Comparison of ENCODE assay signal across 9 cellular contexts in genomic region chr20:64082821-64083379, GRCh38. TPM values are rescaled to one million over a fixed set of nuclear protein-coding genes. Genes with fewer than 3 reads are reported as not detected.
DNase-seq lines count a peak whose midpoint lies in the region; ATAC-seq and TF ChIP-seq lines count a peak whose summit lies in the region.
"Had no signal": no experiment of that assay in that cellular context is flagged by ENCODE, and none has a peak within 500 bp of the region (broad histone marks: within the 10 kb centered on the region; RNA-seq: fewer than 3 reads in every experiment).

No MANE protein-coding gene starts in this region.

- TF ChIP-seq CTCF in Caco-2 (IDR thresholded peaks at IDR 0.05; ENCODE audit: insufficient read depth in 1 of 2, low read depth in 1 of 2, low read length in 1 of 2, severe bottlenecking in 1 of 2, unreplicated experiment in 1 of 2) (no peak), chondrocyte (IDR thresholded peaks at IDR 0.05) (no peak), neural progenitor cell (IDR thresholded peaks at IDR 0.05) (no peak)

- H3K4me2 ChIP-seq in Karpas-422 (ENCODE audit: low read depth, low read length, poor library complexity, severe bottlenecking): peak overlapping the region; percentile 73
- H3K4me2 ChIP-seq in neural progenitor cell: peak overlapping the region; percentile 97

- peaks cover 35% of the 10 kb centered on the region for H3K4me1 ChIP-seq in Caco-2
- H3K4me1 ChIP-seq in Karpas-422 (ENCODE audit: low read length): peaks cover 33% of the 10 kb centered on the region
- peaks cover 27% of the 10 kb centered on the region for H3K4me1 ChIP-seq in neural progenitor cell

- peaks cover 6% of the 10 kb centered on the region for H3K36me3 Mint-ChIP-seq in Caco-2 (ENCODE audit: insufficient read depth, unreplicated experiment)
- H3K36me3 Mint-ChIP-seq in chondrocyte (ENCODE audit: low read depth): no peaks in the 10 kb centered on the region
- H3K36me3 Mint-ChIP-seq in neural progenitor cell: no peaks in the 10 kb centered on the region

- no peak for ATAC-seq in HG02678 (IDR thresholded peaks at IDR 0.05; ENCODE audit: unreplicated experiment)
- no peak for ATAC-seq in HG03571 (IDR thresholded peaks at IDR 0.05; ENCODE audit: unreplicated experiment)

- H2AFZ ChIP-seq in Karpas-422 (ENCODE audit: low read length): no peak overlapping the region
- H2AFZ ChIP-seq in neural progenitor cell (replicated peaks): no peak overlapping the region

- CTCF ChIA-PET in Caco-2 (lab: Charles Lee): interaction anchor here (0.7 to 3.8 kb wide), 20 partner anchors 10 to 586 kb away, joined by 3 to 49 read pairs (median 5); partner anchors contain the start of genes PCMTD2, PRPF6, SAMD10 and TCEA2

- H3K4me3 Mint-ChIP-seq in Caco-2 (ENCODE audit: unreplicated experiment) (peak overlapping the region; percentile 85), chondrocyte (ENCODE audit: unreplicated experiment) (peak overlapping the region; percentile 64), neural progenitor cell (peak overlapping the region; percentile 73)

- H3K9me3 Mint-ChIP-seq in Caco-2 (ENCODE audit: unreplicated experiment) (no peaks in the 10 kb centered on the region), chondrocyte (ENCODE audit: low read depth) (no peaks in the 10 kb centered on the region), neural progenitor cell (peaks cover 12% of the 10 kb centered on the region)

- peaks cover 4% of the 10 kb centered on the region for H3K27me3 ChIP-seq in Caco-2 (replicated peaks; ENCODE audit: control insufficient read depth, insufficient read depth, low read length)
- H3K27me3 ChIP-seq in Karpas-422 (ENCODE audit: low read length): no peaks in the 10 kb centered on the region
- H3K27me3 ChIP-seq in neural progenitor cell: peaks cover 82% of the 10 kb centered on the region

- peaks cover 4% of the 10 kb centered on the region; the same call in 1 of the 2 replicates for H4K20me1 ChIP-seq in Karpas-422 (ENCODE audit: insufficient read depth, low read depth, low read length)
- H4K20me1 ChIP-seq in neural progenitor cell (ENCODE audit: low read depth): peaks cover 19% of the 10 kb centered on the region

- intact Hi-C loops in Caco-2 (cut with micrococcal nuclease; ENCODE audit: unreplicated experiment): loop anchor here (1.0 kb wide), 1 partner anchor 37 kb away; no protein-coding TSS in a partner anchor

- BruUV-seq in Caco-2 (replicated peaks; lab: Mats Ljungman, UMichigan): no TSS peak

- H3K9me3 ChIP-seq in Caco-2: no peaks in the 10 kb centered on the region
- peaks cover 4% of the 10 kb centered on the region; the same call in 1 of the 2 replicates for H3K9me3 ChIP-seq in Karpas-422 (ENCODE audit: low read length)
- no peaks in the 10 kb centered on the region for H3K9me3 ChIP-seq in neural progenitor cell (ENCODE audit: low read depth)

- H3K36me3 ChIP-seq in Caco-2 (ENCODE audit: control insufficient read depth, insufficient read depth, low read length): no peaks in the 10 kb centered on the region
- H3K36me3 ChIP-seq in Karpas-422 (ENCODE audit: insufficient read depth, low read length): peaks cover 7% of the 10 kb centered on the region; the same call in 1 of the 2 replicates
- H3K36me3 ChIP-seq in neural progenitor cell: no peaks in the 10 kb centered on the region

- H3K9ac ChIP-seq in Karpas-422 (ENCODE audit: low read length): peak overlapping the region; percentile 99
- H3K9ac ChIP-seq in neural progenitor cell: no peak overlapping the region

- POLR2A ChIA-PET in Caco-2 (lab: Charles Lee): interaction anchor here (0.5 to 0.6 kb wide), 2 partner anchors 102 to 509 kb away, joined by 4 to 5 read pairs; partner anchors contain the start of genes HELZ2 and PRPF6

- H3K27ac ChIP-seq in Karpas-422 (ENCODE audit: low read length) (peak overlapping the region; percentile 92), neural progenitor cell (no peak overlapping the region)

- H3F3A ChIP-seq in neural progenitor cell (ENCODE audit: low read depth): peaks cover 55% of the 10 kb centered on the region

- no peaks in the 10 kb centered on the region for H3K9me2 ChIP-seq in Karpas-422 (replicated peaks; ENCODE audit: insufficient read depth, low read length)

- H3K4me1 Mint-ChIP-seq in Caco-2 (ENCODE audit: low read depth, unreplicated experiment): peaks cover 24% of the 10 kb centered on the region
- peaks cover 32% of the 10 kb centered on the region for H3K4me1 Mint-ChIP-seq in chondrocyte (ENCODE audit: low read depth)
- peaks cover 41% of the 10 kb centered on the region for H3K4me1 Mint-ChIP-seq in neural progenitor cell

- H3K27ac Mint-ChIP-seq in Caco-2 (ENCODE audit: unreplicated experiment): no peak overlapping the region
- no peak overlapping the region for H3K27ac Mint-ChIP-seq in chondrocyte (ENCODE audit: unreplicated experiment)
- no peak overlapping the region for H3K27ac Mint-ChIP-seq in neural progenitor cell

- H3K79me2 ChIP-seq in Karpas-422 (ENCODE audit: low read length) (peaks cover 13% of the 10 kb centered on the region; the same call in 1 of the 2 replicates), neural progenitor cell (ENCODE audit: low read depth) (no peaks in the 10 kb centered on the region)

- no peak for DNase-seq in Caco-2
- peak; percentile 64 for DNase-seq in Karpas-422
- DNase-seq in chondrocyte (ENCODE audit: low spot score): no peak
- DNase-seq in neural progenitor cell (ENCODE audit: low spot score): no peak
- no peak for DNase-seq in NCI-H524 treated with DMSO at 0.1 percent for 48 hours (lab: John Stamatoyannopoulos, UW)
- no peak for DNase-seq in activated CD8-positive, alpha-beta memory T cell treated with anti-CD3 and anti-CD28 coated beads, Interleukin-2, amount 50 U/mL, for 4 hours

- H3K27me3 Mint-ChIP-seq in Caco-2 (ENCODE audit: insufficient read depth, unreplicated experiment) (peaks cover 15% of the 10 kb centered on the region), chondrocyte (ENCODE audit: low read depth) (peaks cover 8% of the 10 kb centered on the region), neural progenitor cell (ENCODE audit: insufficient read depth, low read depth) (peaks cover 25% of the 10 kb centered on the region)

- H3K4me3 ChIP-seq in Caco-2 (ENCODE audit: low read depth, low read length) (peak overlapping the region; percentile 63), Karpas-422 (ENCODE audit: low read length) (peak overlapping the region; percentile 80), neural progenitor cell (peak overlapping the region; percentile 61)

RNA-seq across cellular contexts. Expression of gene LKAAEAR1, which starts 1.3 kb away (rescaled TPM):
- total RNA-seq in Caco-2 (2022): not detected in 2 replicates
- not detected in 2 replicates for total RNA-seq in Karpas-422 (2014; rRNA removed; shearing (Covaris generic); ENCODE audit: low replicate concordance)
- 0.55 to 1.4 TPM in 2 of 3 replicates, not detected in the other for total RNA-seq in chondrocyte
- total RNA-seq in neural progenitor cell (ENCODE audit: low replicate concordance): 0.99 TPM in 1 of 2 replicates, not detected in the other
- total RNA-seq: T-helper 1 cell treated with Interleukin-12 subunit alpha and Interleukin-12 subunit beta and Interleukin-4 antibody, amounts not matched to agents 30 ng/mL and 1 ng/mL, for 36 hours had no signal

RNA-seq across cellular contexts. Expression of gene OPRL1, which starts 3.0 kb away (rescaled TPM):
- total RNA-seq in Caco-2 (2022) (0.51 and 0.59 TPM in 2 replicates), chondrocyte (3.2 to 4.6 TPM (median 3.5 TPM) in 3 replicates), neural progenitor cell (ENCODE audit: low replicate concordance) (1.3 and 3.3 TPM in 2 replicates)
- total RNA-seq in Karpas-422 (2014; rRNA removed; shearing (Covaris generic); ENCODE audit: low replicate concordance): 34.0 and 60.6 TPM in 2 replicates

RNA-seq across cellular contexts. Expression of gene RGS19, which starts 3.6 kb away (rescaled TPM):
- total RNA-seq in Caco-2 (2022) (29.3 and 34.3 TPM in 2 replicates), chondrocyte (15.7 to 18.5 TPM (median 18.1 TPM) in 3 replicates), neural progenitor cell (ENCODE audit: low replicate concordance) (2.0 and 11.0 TPM in 2 replicates)
- total RNA-seq in Karpas-422 (2014; rRNA removed; shearing (Covaris generic); ENCODE audit: low replicate concordance): 172 and 272 TPM in 2 replicates

RNA-seq across cellular contexts. Expression of gene TCEA2, which starts 19.9 kb away (rescaled TPM):
- 39.9 and 48.3 TPM in 2 replicates for total RNA-seq in Caco-2 (2022)
- total RNA-seq in Karpas-422 (2014; rRNA removed; shearing (Covaris generic); ENCODE audit: low replicate concordance): 124 and 197 TPM in 2 replicates
- 57.1 to 59.2 TPM (median 57.6 TPM) in 3 replicates for total RNA-seq in chondrocyte
- total RNA-seq in neural progenitor cell (ENCODE audit: low replicate concordance): 23.2 and 51.2 TPM in 2 replicates

RNA-seq across cellular contexts. Expression of gene NPBWR2, which starts 24.5 kb away (rescaled TPM):
- not detected in 2 replicates for total RNA-seq in Caco-2 (2022)
- total RNA-seq in Karpas-422 (2014; rRNA removed; shearing (Covaris generic); ENCODE audit: low replicate concordance): 0.22 TPM in 1 of 2 replicates, not detected in the other
- total RNA-seq in chondrocyte: not detected in 3 replicates
- total RNA-seq in neural progenitor cell (ENCODE audit: low replicate concordance): not detected in 2 replicates
- total RNA-seq: T-helper 1 cell treated with Interleukin-12 subunit alpha and Interleukin-12 subunit beta and Interleukin-4 antibody, amounts not matched to agents 30 ng/mL and 1 ng/mL, for 36 hours had no signal
